10 cellular contexts compared by ENCODE assay signal in genomic region chr6:31579546-31580445, GRCh38. TPM values are rescaled to one million over a fixed set of nuclear protein-coding genes. Genes with fewer than 3 reads are reported as not detected.
DNase-seq lines count a peak whose midpoint lies in the region; ATAC-seq lines count a peak whose summit lies in the region.
"Had no signal": no experiment of that assay in that cellular context is flagged by ENCODE, and none has a peak within 500 bp of the region (broad histone marks: within the 10 kb centered on the region; RNA-seq: fewer than 3 reads in every experiment).

No MANE protein-coding gene starts in this region.

- H3K4me1 ChIP-seq in thymus (ENCODE audit: control insufficient read depth, insufficient read depth, low read length) = peaks cover 28% of the 10 kb centered on the region

- H3K4me3 Mint-ChIP-seq in activated CD4-positive, alpha-beta T cell treated with anti-CD3 and anti-CD28 coated beads, Interleukin-2, amount 10 ng/mL, durations not matched to agents 7 days and 5 days = peak overlapping the region; percentile 94
- H3K4me3 Mint-ChIP-seq in immature natural killer cell = peak overlapping the region; percentile 96 to 100 (median 99)

- H3K9me3 ChIP-seq in thymus (ENCODE audit: control insufficient read depth) = no peaks in the 10 kb centered on the region
- H3K9me3 ChIP-seq: heart right ventricle had no signal

- H3K27ac Mint-ChIP-seq in activated CD4-positive, alpha-beta T cell treated with anti-CD3 and anti-CD28 coated beads, Interleukin-2, amount 10 ng/mL, durations not matched to agents 7 days and 5 days = peak overlapping the region; percentile 94
- H3K27ac Mint-ChIP-seq in immature natural killer cell = peak overlapping the region; percentile 89 to 99 (median 96)

- H3K27ac ChIP-seq in thymus (ENCODE audit: low read depth) = peak overlapping the region; percentile 21

- no peaks in the 10 kb centered on the region for H3K27me3 Mint-ChIP-seq in activated CD4-positive, alpha-beta T cell treated with anti-CD3 and anti-CD28 coated beads, Interleukin-2, amount 10 ng/mL, durations not matched to agents 7 days and 5 days
- peaks cover 4 to 10% (median 8%) of the 10 kb centered on the region in 3 donors for H3K27me3 Mint-ChIP-seq in immature natural killer cell (ENCODE audit: low read depth in 3 of 3)

- H3K36me3 ChIP-seq in thymus (ENCODE audit: control insufficient read depth, insufficient read depth) = no peaks in the 10 kb centered on the region

- H3K4me3 ChIP-seq in thymus (ENCODE audit: low read length) = peak overlapping the region; percentile 68

- CTCF ChIA-PET in activated CD4-positive, alpha-beta T cell treated with anti-CD3 and anti-CD28 coated beads, Interleukin-2, amount 10 ng/mL, durations not matched to agents 7 days and 5 days (lab: Charles Lee) = interaction anchor here (0.6 to 18.9 kb wide), 16 partner anchors 11 to 264 kb away, joined by 3 to 576 read pairs (median 4); partner anchors contain the start of genes ATP6V1G2, C6orf47, GPANK1 and LST1

- no peak for ATAC-seq in HG03432 (IDR thresholded peaks at IDR 0.05; ENCODE audit: unreplicated experiment)

- POLR2A ChIA-PET in activated CD4-positive, alpha-beta T cell treated with anti-CD3 and anti-CD28 coated beads, Interleukin-2, amount 10 ng/mL, durations not matched to agents 7 days and 5 days (lab: Charles Lee) = interaction anchor here (0.9 to 1.6 kb wide), 2 partner anchors 13 to 20 kb away, joined by 5 to 6 read pairs; partner anchors contain the start of gene NCR3

- 96% methylated on average over 8 of the region's 8 CpGs for WGBS in thymus

- H3K4me1 Mint-ChIP-seq in activated CD4-positive, alpha-beta T cell treated with anti-CD3 and anti-CD28 coated beads, Interleukin-2, amount 10 ng/mL, durations not matched to agents 7 days and 5 days = peaks cover 73% of the 10 kb centered on the region
- peaks cover 80 to 82% of the 10 kb centered on the region in 2 donors for H3K4me1 Mint-ChIP-seq in immature natural killer cell

- peaks cover 74% of the 10 kb centered on the region for H3K36me3 Mint-ChIP-seq in activated CD4-positive, alpha-beta T cell treated with anti-CD3 and anti-CD28 coated beads, Interleukin-2, amount 10 ng/mL, durations not matched to agents 7 days and 5 days (ENCODE audit: low read depth)
- H3K36me3 Mint-ChIP-seq in immature natural killer cell = peaks cover 10 to 14% (median 10%) of the 10 kb centered on the region in 3 donors

- H3K9me3 Mint-ChIP-seq in activated CD4-positive, alpha-beta T cell treated with anti-CD3 and anti-CD28 coated beads, Interleukin-2, amount 10 ng/mL, durations not matched to agents 7 days and 5 days = no peaks in the 10 kb centered on the region
- H3K9me3 Mint-ChIP-seq in immature natural killer cell = no peaks in the 10 kb centered on the region

- DNase-seq in activated naive CD4-positive, alpha-beta T cell treated with Interleukin-2 at 50 U/mL for 16 hours = peak; percentile 35
- no peak for DNase-seq in activated naive CD4-positive, alpha-beta T cell (lab: John Stamatoyannopoulos, UW)
- DNase-seq in activated CD4-positive, alpha-beta T cell treated with anti-CD3 and anti-CD28 coated beads, Interleukin-2, amount 10 ng/mL, durations not matched to agents 7 days and 5 days = no peak
- DNase-seq in immature natural killer cell = no peak
- DNase-seq in NOMO-1 (lab: John Stamatoyannopoulos, UW; ENCODE audit: unreplicated experiment in 2 of 2) = no peak
- DNase-seq in activated CD4-positive, CD25-positive, alpha-beta regulatory T cell (lab: John Stamatoyannopoulos, UW) = no peak

- H3K27me3 ChIP-seq in thymus (ENCODE audit: control insufficient read depth, insufficient read depth) = no peaks in the 10 kb centered on the region
- H3K27me3 ChIP-seq: heart right ventricle had no signal

RNA-seq across cellular contexts. Expression of gene LTB, which starts 2.4 kb away (rescaled TPM):
- 100 to 1,000 TPM; 585 to 747 TPM for total RNA-seq in activated CD4-positive, alpha-beta T cell treated with anti-CD3 and anti-CD28 coated beads, Interleukin-2, amount 10 ng/mL, durations not matched to agents 7 days and 5 days
- polyA plus RNA-seq in immature natural killer cell (100 to 1,000 TPM; 132 to 137 (median 133) TPM), thymus (128 TPM)

RNA-seq across cellular contexts. Expression of gene TNF, which starts 4.4 kb away (rescaled TPM):
- total RNA-seq in activated CD4-positive, alpha-beta T cell treated with anti-CD3 and anti-CD28 coated beads, Interleukin-2, amount 10 ng/mL, durations not matched to agents 7 days and 5 days = 10 to 100 TPM; 46.5 to 47.1 TPM
- polyA plus RNA-seq in immature natural killer cell (1 to 10 TPM; 2.1 to 5.9 (median 5.6) TPM), thymus (1.4 TPM)

RNA-seq across cellular contexts. Expression of gene LST1, which starts 6.3 kb away (rescaled TPM):
- 10 to 100 TPM; 33.3 to 36.8 TPM for total RNA-seq in activated CD4-positive, alpha-beta T cell treated with anti-CD3 and anti-CD28 coated beads, Interleukin-2, amount 10 ng/mL, durations not matched to agents 7 days and 5 days
- polyA plus RNA-seq in immature natural killer cell (10 to 100 TPM; 20.3 to 44.8 (median 42.3) TPM), thymus (32.4 TPM)
- total RNA-seq: renal cortical epithelial cell had no signal

RNA-seq across cellular contexts. Expression of gene LTA, which starts 7.7 kb away (rescaled TPM):
- total RNA-seq in activated CD4-positive, alpha-beta T cell treated with anti-CD3 and anti-CD28 coated beads, Interleukin-2, amount 10 ng/mL, durations not matched to agents 7 days and 5 days = 10 to 100 TPM; 20.9 to 27.0 TPM
- 1 to 10 TPM; 1.4 to 6.6 (median 3.1) TPM for polyA plus RNA-seq in immature natural killer cell
- polyA plus RNA-seq in thymus = 2.2 TPM
- total RNA-seq: renal cortical epithelial cell had no signal

RNA-seq across cellular contexts. Expression of gene NCR3, which starts 13.0 kb away (rescaled TPM):
- total RNA-seq in activated CD4-positive, alpha-beta T cell treated with anti-CD3 and anti-CD28 coated beads, Interleukin-2, amount 10 ng/mL, durations not matched to agents 7 days and 5 days = 10 to 100 TPM; 20.0 to 23.8 TPM
- 100 to 1,000 TPM; 393 to 414 (median 409) TPM for polyA plus RNA-seq in immature natural killer cell
- 2.4 TPM for polyA plus RNA-seq in thymus
- total RNA-seq: renal cortical epithelial cell had no signal
- polyA plus RNA-seq: heart right ventricle had no signal
